ENCODE assay signal across 14 cellular contexts in genomic region chr3:146638718-146639117, GRCh38. TPM values are rescaled to one million over a fixed set of nuclear protein-coding genes. Genes with fewer than 3 reads are reported as not detected.
A peak's percentile ranks its signal among the peaks of the same experiment; 100 is the strongest.
DNase-seq lines count a peak whose midpoint lies in the region; ATAC-seq and TF ChIP-seq lines count a peak whose summit lies in the region.
"Had no signal": no experiment of that assay in that cellular context is flagged by ENCODE, and none has a peak within 500 bp of the region (broad histone marks: within the 10 kb centered on the region; RNA-seq: fewer than 3 reads in every experiment).

No MANE protein-coding gene starts in this region.

- DNase-seq in H9 (no peak), astrocyte of the cerebellum (ENCODE audit: low read depth) (no peak), right lobe of liver (no peak), GM23338 (ENCODE audit: low spot score) (no peak), NCI-H2029 (lab: John Stamatoyannopoulos, UW) (no peak)
- DNase-seq: activated CD4-positive, alpha-beta T cell treated with anti-CD3 and anti-CD28 coated beads, Interleukin-2, amount 50 U/mL, for 48 hours; head of caudate nucleus; MG63; stimulated activated CD4-positive, alpha-beta T cell treated with anti-CD3 and anti-CD28 coated beads, Interleukin-2, amount 100 ng/mL, for 24 hours; substantia nigra had no signal

- H4K20me1 ChIP-seq in H9 (ENCODE audit: control insufficient read depth, insufficient read depth, insufficient read length) (no peaks in the 10 kb centered on the region), GM23338 (replicated peaks; ENCODE audit: insufficient read depth) (no peaks in the 10 kb centered on the region)

- H3K9ac ChIP-seq in H9 (ENCODE audit: extremely low read depth, insufficient read length, low read length), result no peak overlapping the region

- H3K4me2 ChIP-seq in H9 (ENCODE audit: insufficient read depth, insufficient read length, low read length), result no peak overlapping the region
- H3K4me2 ChIP-seq in GM23338, result no peak overlapping the region

- H3K4ac ChIP-seq in H9 (ENCODE audit: low read depth, low read length), result no peak overlapping the region

- no peak overlapping the region for H4K5ac ChIP-seq in H9 (ENCODE audit: insufficient read length, low read depth, low read length)

- H3K23ac ChIP-seq in H9 (ENCODE audit: insufficient read length, low read depth, low read length), result no peak overlapping the region

- H2BK15ac ChIP-seq in H9 (ENCODE audit: low read depth, low read length), result no peak overlapping the region

- no peak overlapping the region for H2BK120ac ChIP-seq in H9 (ENCODE audit: low read depth, low read length, poor library complexity, severe bottlenecking)

- H2BK12ac ChIP-seq in H9 (ENCODE audit: insufficient read length, low read depth, low read length), result no peak overlapping the region

- H3K18ac ChIP-seq in H9 (ENCODE audit: insufficient read length, low read depth, low read length), result no peak overlapping the region

- H3K4me1 ChIP-seq in H9 (ENCODE audit: insufficient read depth, low read length) (no peaks in the 10 kb centered on the region; the same call in 1 of the 2 replicates), right lobe of liver (no peaks in the 10 kb centered on the region), GM23338 (ENCODE audit: insufficient read depth) (peaks cover 9% of the 10 kb centered on the region; the same call in 1 of the 2 replicates)

- H3K36me3 ChIP-seq in right lobe of liver (no peaks in the 10 kb centered on the region), GM23338 (ENCODE audit: insufficient read depth) (no peaks in the 10 kb centered on the region)
- H3K36me3 ChIP-seq: MG63 had no signal

- no peak overlapping the region for H3K56ac ChIP-seq in H9 (ENCODE audit: insufficient read length, low read depth, low read length)

- in situ Hi-C loops in astrocyte of the cerebellum (cut with HindIII; ENCODE audit: low sequenced_read_pairs), result no loop called here

- TF ChIP-seq CTCF in C4-2B (conservative IDR thresholded peaks at IDR 0.05) (peak; percentile 76), H9 (conservative IDR thresholded peaks at IDR 0.05) (peak; percentile 68), astrocyte of the cerebellum (IDR thresholded peaks at IDR 0.05; ENCODE audit: low read depth, low read length, missing control alignments) (peak; percentile 26), right lobe of liver (IDR thresholded peaks at IDR 0.05) (peak; percentile 30 to 52 (median 44)), GM23338 (conservative IDR thresholded peaks at IDR 0.05; ENCODE audit: low read depth in 2 of 2) (no peak; a peak in 2 of 4 replicates)

- no peaks in the 10 kb centered on the region for H3F3A ChIP-seq in GM23338 (replicated peaks; ENCODE audit: low read depth)

- ATAC-seq in right lobe of liver (no peak), HG02571 (IDR thresholded peaks at IDR 0.05; ENCODE audit: unreplicated experiment) (no peak), GM23338 (no peak)
- no peak for ATAC-seq in activated T-helper 17 cell treated with anti-CD3 and anti-CD28 coated beads, Interleukin-2, amount 50 U/mL, for 72 hours (replicated peaks)

- H2BK5ac ChIP-seq in H9 (ENCODE audit: insufficient read length, low read length), result no peak overlapping the region

- no peak overlapping the region for H4K8ac ChIP-seq in H9 (replicated peaks; ENCODE audit: insufficient read length, low read depth, low read length)

- H3K14ac ChIP-seq in H9 (ENCODE audit: insufficient read depth, low read length), result no peak overlapping the region

- H3K9me2 ChIP-seq in GM23338 (ENCODE audit: insufficient read depth), result no peaks in the 10 kb centered on the region

- H4K91ac ChIP-seq in H9 (ENCODE audit: insufficient read length, low read depth, low read length), result no peak overlapping the region

- no peaks in the 10 kb centered on the region for H3K36me3 Mint-ChIP-seq in H9 (ENCODE audit: insufficient read depth in 1 of 3, low read depth in 3 of 3)
- H3K36me3 Mint-ChIP-seq in activated T-helper 17 cell treated with anti-CD3 and anti-CD28 coated beads, Interleukin-2, amount 50 U/mL, for 72 hours (ENCODE audit: low read depth), result no peaks in the 10 kb centered on the region
- H3K36me3 Mint-ChIP-seq in GM23338 (ENCODE audit: low read depth), result no peaks in the 10 kb centered on the region

- no peak overlapping the region for H3T11ph ChIP-seq in H9 (ENCODE audit: low read length)

- H3K4me3 Mint-ChIP-seq in H9 (no peak overlapping the region), GM23338 (no peak overlapping the region)
- H3K4me3 Mint-ChIP-seq in activated T-helper 17 cell treated with anti-CD3 and anti-CD28 coated beads, Interleukin-2, amount 50 U/mL, for 72 hours, result no peak overlapping the region

- TF ChIP-seq POLR2A in right lobe of liver (IDR thresholded peaks at IDR 0.05), result no peak

- no peaks in the 10 kb centered on the region for H3K27me3 Mint-ChIP-seq in H9 (ENCODE audit: low read depth)
- no peaks in the 10 kb centered on the region for H3K27me3 Mint-ChIP-seq in activated T-helper 17 cell treated with anti-CD3 and anti-CD28 coated beads, Interleukin-2, amount 50 U/mL, for 72 hours
- H3K27me3 Mint-ChIP-seq in GM23338 (ENCODE audit: insufficient read depth, low read depth, poor library complexity), result peaks cover 3% of the 10 kb centered on the region

- no peak overlapping the region for H2BK20ac ChIP-seq in H9 (ENCODE audit: low read depth, low read length, poor library complexity, severe bottlenecking)

- H3K4me1 Mint-ChIP-seq in H9 (peaks cover 10 to 11% of the 10 kb centered on the region in 2 experiments), GM23338 (peaks cover 13% of the 10 kb centered on the region)
- no peaks in the 10 kb centered on the region for H3K4me1 Mint-ChIP-seq in activated T-helper 17 cell treated with anti-CD3 and anti-CD28 coated beads, Interleukin-2, amount 50 U/mL, for 72 hours

- H3K9me3 Mint-ChIP-seq in H9 (no peaks in the 10 kb centered on the region), GM23338 (no peaks in the 10 kb centered on the region)
- no peaks in the 10 kb centered on the region for H3K9me3 Mint-ChIP-seq in activated T-helper 17 cell treated with anti-CD3 and anti-CD28 coated beads, Interleukin-2, amount 50 U/mL, for 72 hours

- H3K23me2 ChIP-seq in H9 (ENCODE audit: insufficient read length, low read depth, low read length, poor library complexity, severe bottlenecking), result no peaks in the 10 kb centered on the region

- intact Hi-C loops in right lobe of liver (cut with DNase I), result no loop called here

- H3K27ac ChIP-seq in C4-2B (no peak overlapping the region), H9 (ENCODE audit: insufficient read length, low read depth, low read length) (no peak overlapping the region), right lobe of liver (no peak overlapping the region), GM23338 (ENCODE audit: low read depth) (no peak overlapping the region)

- H3K9me3 ChIP-seq in H9 (ENCODE audit: control insufficient read depth, low read depth, low read length) (no peaks in the 10 kb centered on the region), right lobe of liver (no peaks in the 10 kb centered on the region)
- H3K9me3 ChIP-seq: MG63 had no signal

- H2AFZ ChIP-seq in H9 (ENCODE audit: low read length) (no peak overlapping the region), GM23338 (no peak overlapping the region)

- no peaks in the 10 kb centered on the region for H3K79me1 ChIP-seq in H9 (ENCODE audit: insufficient read depth, low read depth, low read length, poor library complexity, severe bottlenecking)

- H3K27me3 ChIP-seq in H9 (ENCODE audit: insufficient read depth, low read length) (no peaks in the 10 kb centered on the region), right lobe of liver (no peaks in the 10 kb centered on the region), GM23338 (ENCODE audit: insufficient read depth) (no peaks in the 10 kb centered on the region)
- H3K27me3 ChIP-seq: MG63 had no signal

- H2AK5ac ChIP-seq in H9 (ENCODE audit: insufficient read length, low read length), result no peak overlapping the region

- H3K79me2 ChIP-seq in H9 (ENCODE audit: insufficient read depth, low read length) (no peaks in the 10 kb centered on the region), GM23338 (replicated peaks; ENCODE audit: insufficient read depth) (no peaks in the 10 kb centered on the region)

- H3K27ac Mint-ChIP-seq in H9 (no peak overlapping the region), GM23338 (no peak overlapping the region)
- no peak overlapping the region for H3K27ac Mint-ChIP-seq in activated T-helper 17 cell treated with anti-CD3 and anti-CD28 coated beads, Interleukin-2, amount 50 U/mL, for 72 hours

- H3K4me3 ChIP-seq in astrocyte of the cerebellum (ENCODE audit: low read depth, low read length) (no peak overlapping the region), right lobe of liver (no peak overlapping the region), GM23338 (no peak overlapping the region)
- H3K4me3 ChIP-seq: MG63 had no signal

TF ChIP-seq in GM23338, 12 proteins besides CTCF, POLR2A, EP300 and RAD21 (continues in another document):
- TF ChIP-seq JUNB (IDR thresholded peaks at IDR 0.05; ENCODE audit: unreplicated experiment) (no peak), CREB1 (CRISPR knock-in tag; IDR thresholded peaks at IDR 0.05; ENCODE audit: low read depth) (no peak), ZNF114 (CRISPR knock-in tag; IDR thresholded peaks at IDR 0.05) (no peak)

RNA-seq across cellular contexts. Expression of gene PLSCR5, which starts 33.6 kb away (rescaled TPM):
- total RNA-seq in H9 (2021) (not detected in 2 replicates), right lobe of liver (not detected)
- not detected for total RNA-seq in activated T-helper 17 cell treated with anti-CD3 and anti-CD28 coated beads, Interleukin-2, amount 50 U/mL, for 72 hours
- not detected in 2 replicates for total RNA-seq in GM23338 (2014; rRNA removed; shearing (Covaris generic))
- polyA plus RNA-seq in GM23338 (2016; fragmentation: Nextera tagmentation; extraction: Ambion mirVana), result not detected in 2 replicates
- total RNA-seq: bronchial epithelial cell had no signal

Comparison
In these comparisons a context has a peak if more than half of its experiments do, and no peak if none do; other contexts are left out.
1. CTCF ChIP-seq: peak in C4-2B (single experiment), H9 (single experiment), astrocyte of the cerebellum (single experiment) and right lobe of liver (4 of 4); none in GM23338 (0 of 2).